In genomic region chr5:177500685-177501522, GRCh38 we compare ENCODE assay signal across 1 cellular context.
TF ChIP-seq lines count a peak whose summit lies in the region.

No MANE protein-coding gene starts in this region.

TF ChIP-seq in K562, 482 proteins besides CTCF, POLR2A, EP300 and RAD21 (continued from another document):
- TF ChIP-seq LCOR (CRISPR knock-in tag; IDR thresholded peaks at IDR 0.05) (0 out of 2 replicates have a peak, but pooled peaks have one; percentile 19), PHF21A (IDR thresholded peaks at IDR 0.05; ENCODE audit: borderline replicate concordance, low read depth) (no peak), ZNF584 (CRISPR knock-in tag; IDR thresholded peaks at IDR 0.05; ENCODE audit: low read depth) (no peak), LARP7 (IDR thresholded peaks at IDR 0.05) (no peak), TEAD2 (tag; IDR thresholded peaks at IDR 0.05) (no peak), TFAP4 (CRISPR knock-in tag; IDR thresholded peaks at IDR 0.05; ENCODE audit: borderline replicate concordance) (peak; percentile 61; the same call in 1 of the 2 replicates), CREB3L1 (IDR thresholded peaks at IDR 0.05; ENCODE audit: borderline replicate concordance, low read depth) (0 out of 2 replicates have a peak, but pooled peaks have one; percentile 25), KLF16 (IDR thresholded peaks at IDR 0.05) (peak; percentile 58; the same call in 1 of the 2 replicates), ZFX (CRISPR knock-in tag; IDR thresholded peaks at IDR 0.05) (peak; percentile 53; the same call in 1 of the 2 replicates), RBFOX2 (IDR thresholded peaks at IDR 0.05; ENCODE audit: low read depth, low read length) (no peak), HES1 (IDR thresholded peaks at IDR 0.05; ENCODE audit: low read depth) (no peak), CTCFL (IDR thresholded peaks at IDR 0.05; ENCODE audit: borderline replicate concordance, insufficient read depth, low read depth, low read length, poor library complexity, severe bottlenecking) (peak; percentile 65), ZNF165 (CRISPR knock-in tag; IDR thresholded peaks at IDR 0.05; ENCODE audit: borderline replicate concordance) (no peak), NRF1 (conservative IDR thresholded peaks at IDR 0.05 in 1 of 2, IDR thresholded peaks at IDR 0.05 in 1 of 2) (0 out of 4 replicates have a peak, but pooled peaks have one; percentile 7 to 11), SIN3A (IDR thresholded peaks at IDR 0.05; ENCODE audit: borderline replicate concordance in 2 of 2, control insufficient read depth in 1 of 2, low read depth in 2 of 2, low read length in 2 of 2) (no peak), MCM2 (IDR thresholded peaks at IDR 0.05; ENCODE audit: low read depth) (no peak), ZNF3 (CRISPR knock-in tag; IDR thresholded peaks at IDR 0.05) (no peak)
